In genomic region chr12:122265433-122265832, GRCh38 we compare ENCODE assay signal across 8 cellular contexts. TPM values are rescaled to one million over a fixed set of nuclear protein-coding genes. Genes with fewer than 3 reads are reported as not detected.
DNase-seq lines count a peak whose midpoint lies in the region; ATAC-seq and TF ChIP-seq lines count a peak whose summit lies in the region.

No MANE protein-coding gene starts in this region.

- no peaks in the 10 kb centered on the region for H3K27me3 Mint-ChIP-seq in activated naive CD4-positive, alpha-beta T cell treated with anti-CD3 and anti-CD28 coated beads, Interleukin-2, amount 50 U/mL, for 24 hours
- H3K27me3 Mint-ChIP-seq in activated naive CD8-positive, alpha-beta T cell, result no peaks in the 10 kb centered on the region

- ATAC-seq in left lung (no peak), upper lobe of right lung (no peak)

- H3K27me3 ChIP-seq in left lung, result no peaks in the 10 kb centered on the region
- H3K27me3 ChIP-seq in upper lobe of right lung, result no peaks in the 10 kb centered on the region

- intact Hi-C loops in left lung (cut with DNase I), result no loop called here
- intact Hi-C loops in upper lobe of right lung (cut with DNase I), result no loop called here

- peaks cover 25% of the 10 kb centered on the region for H3K4me1 Mint-ChIP-seq in activated naive CD4-positive, alpha-beta T cell treated with anti-CD3 and anti-CD28 coated beads, Interleukin-2, amount 50 U/mL, for 24 hours
- H3K4me1 Mint-ChIP-seq in activated naive CD8-positive, alpha-beta T cell (ENCODE audit: low read depth), result peaks cover 26% of the 10 kb centered on the region

- peaks cover 0 to 38% of the 10 kb centered on the region in 2 donors for H3K36me3 ChIP-seq in left lung
- H3K36me3 ChIP-seq in upper lobe of right lung, result peaks cover 42% of the 10 kb centered on the region

- peak overlapping the region; percentile 97 for H3K4me3 Mint-ChIP-seq in activated naive CD4-positive, alpha-beta T cell treated with anti-CD3 and anti-CD28 coated beads, Interleukin-2, amount 50 U/mL, for 24 hours
- H3K4me3 Mint-ChIP-seq in activated naive CD8-positive, alpha-beta T cell, result peak overlapping the region; percentile 94

- TF ChIP-seq CTCF in left lung (IDR thresholded peaks at IDR 0.05), result no peak
- TF ChIP-seq CTCF in upper lobe of right lung (IDR thresholded peaks at IDR 0.05), result no peak

- H3K4me1 ChIP-seq in left lung (peaks cover 7 to 29% of the 10 kb centered on the region in 2 donors), upper lobe of right lung (peaks cover 10% of the 10 kb centered on the region)

- H3K27ac Mint-ChIP-seq in activated naive CD4-positive, alpha-beta T cell treated with anti-CD3 and anti-CD28 coated beads, Interleukin-2, amount 50 U/mL, for 24 hours, result peak overlapping the region; percentile 100
- peak overlapping the region; percentile 98 for H3K27ac Mint-ChIP-seq in activated naive CD8-positive, alpha-beta T cell

- H3K4me3 ChIP-seq in left lung, result peak overlapping the region; percentile 88 to 99
- peak overlapping the region; percentile 89 for H3K4me3 ChIP-seq in upper lobe of right lung

- H3K27ac ChIP-seq in left lung, result peak overlapping the region; percentile 92 to 93
- peak overlapping the region; percentile 94 for H3K27ac ChIP-seq in upper lobe of right lung

- DNase-seq in activated naive CD4-positive, alpha-beta T cell treated with Interleukin-2 at 50 U/mL for 16 hours, result no peak
- DNase-seq in left lung (no peak), upper lobe of right lung (no peak), cortex of kidney (lab: John Stamatoyannopoulos, UW) (no peak), DMS153 treated with DMSO at 0.1 percent for 48 hours (lab: John Stamatoyannopoulos, UW; ENCODE audit: unreplicated experiment) (no peak), AG08396 (ENCODE audit: low spot score) (no peak)

- peaks cover 6% of the 10 kb centered on the region for H3K36me3 Mint-ChIP-seq in activated naive CD4-positive, alpha-beta T cell treated with anti-CD3 and anti-CD28 coated beads, Interleukin-2, amount 50 U/mL, for 24 hours
- no peaks in the 10 kb centered on the region for H3K36me3 Mint-ChIP-seq in activated naive CD8-positive, alpha-beta T cell

- no peaks in the 10 kb centered on the region for H3K9me3 Mint-ChIP-seq in activated naive CD4-positive, alpha-beta T cell treated with anti-CD3 and anti-CD28 coated beads, Interleukin-2, amount 50 U/mL, for 24 hours
- H3K9me3 Mint-ChIP-seq in activated naive CD8-positive, alpha-beta T cell (ENCODE audit: low read depth), result no peaks in the 10 kb centered on the region

- H3K9me3 ChIP-seq in left lung, result no peaks in the 10 kb centered on the region
- no peaks in the 10 kb centered on the region for H3K9me3 ChIP-seq in upper lobe of right lung

RNA-seq across cellular contexts. Expression of gene VPS33A, which starts 0.9 kb away (rescaled TPM):
- total RNA-seq in left lung, result 10 to 100 TPM; 18.7 to 21.4 TPM
- total RNA-seq in upper lobe of right lung, result 17.7 TPM

RNA-seq across cellular contexts. Expression of gene DIABLO, which starts 39.6 kb away (rescaled TPM):
- total RNA-seq in left lung (10 to 100 TPM; 34.6 to 34.7 TPM), upper lobe of right lung (31.9 TPM)
